In genomic region chr5:51500-51823, GRCh38 we compare ENCODE assay signal across 23 cellular contexts. TPM values are rescaled to one million over a fixed set of nuclear protein-coding genes. Genes with fewer than 3 reads are reported as not detected.
"Had no signal": no experiment of that assay in that cellular context is flagged by ENCODE, and none has a peak within 500 bp of the region (broad histone marks: within the 10 kb centered on the region; RNA-seq: fewer than 3 reads in every experiment).

No MANE protein-coding gene starts in this region.

- H3K4me3 Mint-ChIP-seq: activated B cell treated with CpG ODN at 0.5 μM for 24 hours; activated CD4-positive, alpha-beta memory T cell treated with anti-CD3 and anti-CD28 coated beads for 36 hours; activated naive CD8-positive, alpha-beta T cell treated with anti-CD3 and anti-CD28 coated beads for 36 hours; activated T-helper 1 cell treated with anti-CD3 and anti-CD28 coated beads, Interleukin-12 subunit alpha, Interleukin-12 subunit beta, Interleukin-2, Interleukin-4 antibody, amounts not matched to agents 30 ng/mL and 10 ng/mL and 1 ng/mL, durations not matched to agents 14 hours and 24 hours and 36 hours; dendritic cell treated with granulocyte-macrophage colony-stimulating factor and Interleukin-4, amounts not matched to agents 40 ng/mL and 50 ng/mL, for 4 days; nephron progenitor cell; stimulated activated naive CD8-positive, alpha-beta T cell treated with anti-CD3 and anti-CD28 coated beads, Interleukin-15, Interleukin-2, amounts not matched to agents 100 ng/mL and 50 ng/mL, for 24 hours had no signal

- H3K27ac Mint-ChIP-seq: activated B cell treated with CpG ODN at 0.5 μM for 24 hours; activated CD4-positive, alpha-beta memory T cell treated with anti-CD3 and anti-CD28 coated beads for 36 hours; activated naive CD8-positive, alpha-beta T cell treated with anti-CD3 and anti-CD28 coated beads for 36 hours; activated T-helper 1 cell treated with anti-CD3 and anti-CD28 coated beads, Interleukin-12 subunit alpha, Interleukin-12 subunit beta, Interleukin-2, Interleukin-4 antibody, amounts not matched to agents 30 ng/mL and 10 ng/mL and 1 ng/mL, durations not matched to agents 14 hours and 24 hours and 36 hours; dendritic cell treated with granulocyte-macrophage colony-stimulating factor and Interleukin-4, amounts not matched to agents 40 ng/mL and 50 ng/mL, for 4 days; nephron progenitor cell; stimulated activated naive CD8-positive, alpha-beta T cell treated with anti-CD3 and anti-CD28 coated beads, Interleukin-15, Interleukin-2, amounts not matched to agents 100 ng/mL and 50 ng/mL, for 24 hours; T-cell had no signal

- H3K36me3 Mint-ChIP-seq: activated CD4-positive, alpha-beta memory T cell treated with anti-CD3 and anti-CD28 coated beads for 36 hours; activated naive CD8-positive, alpha-beta T cell treated with anti-CD3 and anti-CD28 coated beads for 36 hours; T-cell had no signal

- H3K36me3 ChIP-seq: cardiac muscle cell, esophagus squamous epithelium, lower lobe of right lung, ovary, tibial nerve, uterus had no signal

- H3K27ac ChIP-seq: cardiac muscle cell, esophagus squamous epithelium, lower lobe of right lung, ovary, psoas muscle, tibial nerve, uterus had no signal

- DNase-seq: activated B cell treated with CpG ODN at 0.5 μM for 24 hours; activated CD4-positive, alpha-beta memory T cell treated with anti-CD3 and anti-CD28 coated beads for 36 hours; activated CD4-positive, alpha-beta T cell treated with anti-CD3 and anti-CD28 coated beads for 4 hours; activated gamma-delta T cell treated with Interleukin-2 at 50 U/mL for 16 hours; activated naive CD8-positive, alpha-beta T cell treated with anti-CD3 and anti-CD28 coated beads for 36 hours; activated T-cell treated with anti-CD3 and anti-CD28 coated beads for 4 hours; amniotic stem cell; effector CD8-positive, alpha-beta T cell; esophagus squamous epithelium; hypothalamus; lower lobe of right lung; nephron progenitor cell; ovary; psoas muscle; right cardiac atrium; T-cell; uterus had no signal

- H3K4me1 ChIP-seq: psoas muscle had no signal

- H3K27me3 ChIP-seq: ovary had no signal

- H3K9me3 ChIP-seq: esophagus squamous epithelium, lower lobe of right lung, ovary, psoas muscle, uterus had no signal

- H3K4me3 ChIP-seq: esophagus squamous epithelium, lower lobe of right lung, ovary, psoas muscle, tibial nerve, uterus had no signal

- H3K4me1 Mint-ChIP-seq: activated naive CD8-positive, alpha-beta T cell treated with anti-CD3 and anti-CD28 coated beads for 36 hours; nephron progenitor cell had no signal

RNA-seq across cellular contexts. Expression of gene PLEKHG4B, which starts 40.5 kb away (rescaled TPM):
- total RNA-seq: activated B cell treated with CpG ODN at 0.5 μM for 24 hours; activated CD4-positive, alpha-beta memory T cell treated with anti-CD3 and anti-CD28 coated beads for 36 hours; activated T-helper 1 cell treated with anti-CD3 and anti-CD28 coated beads, Interleukin-12 subunit alpha, Interleukin-12 subunit beta, Interleukin-2, Interleukin-4 antibody, amounts not matched to agents 30 ng/mL and 10 ng/mL and 1 ng/mL, durations not matched to agents 14 hours and 24 hours and 36 hours; endothelial cell of umbilical vein; psoas muscle had no signal
- polyA plus RNA-seq: endothelial cell of umbilical vein had no signal
